In the genomic region with DNA sequence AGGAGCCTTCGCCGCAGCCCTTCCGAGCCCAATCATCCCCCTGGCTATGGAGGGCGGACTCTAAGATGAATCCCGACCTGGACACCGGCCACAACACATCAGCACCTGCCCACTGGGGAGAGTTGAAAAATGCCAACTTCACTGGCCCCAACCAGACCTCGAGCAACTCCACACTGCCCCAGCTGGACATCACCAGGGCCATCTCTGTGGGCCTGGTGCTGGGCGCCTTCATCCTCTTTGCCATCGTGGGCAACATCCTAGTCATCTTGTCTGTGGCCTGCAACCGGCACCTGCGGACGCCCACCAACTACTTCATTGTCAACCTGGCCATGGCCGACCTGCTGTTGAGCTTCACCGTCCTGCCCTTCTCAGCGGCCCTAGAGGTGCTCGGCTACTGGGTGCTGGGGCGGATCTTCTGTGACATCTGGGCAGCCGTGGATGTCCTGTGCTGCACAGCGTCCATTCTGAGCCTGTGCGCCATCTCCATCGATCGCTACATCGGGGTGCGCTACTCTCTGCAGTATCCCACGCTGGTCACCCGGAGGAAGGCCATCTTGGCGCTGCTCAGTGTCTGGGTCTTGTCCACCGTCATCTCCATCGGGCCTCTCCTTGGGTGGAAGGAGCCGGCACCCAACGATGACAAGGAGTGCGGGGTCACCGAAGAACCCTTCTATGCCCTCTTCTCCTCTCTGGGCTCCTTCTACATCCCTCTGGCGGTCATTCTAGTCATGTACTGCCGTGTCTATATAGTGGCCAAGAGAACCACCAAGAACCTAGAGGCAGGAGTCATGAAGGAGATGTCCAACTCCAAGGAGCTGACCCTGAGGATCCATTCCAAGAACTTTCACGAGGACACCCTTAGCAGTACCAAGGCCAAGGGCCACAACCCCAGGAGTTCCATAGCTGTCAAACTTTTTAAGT, we compare ENCODE assay signal across 8 cellular contexts. TPM values are rescaled to one million over a fixed set of nuclear protein-coding genes. Genes with fewer than 3 reads are reported as not detected.
A peak's percentile ranks its signal among the peaks of the same experiment; 100 is the strongest.
DNase-seq lines count a peak whose midpoint lies in the region; ATAC-seq and TF ChIP-seq lines count a peak whose summit lies in the region.

No MANE protein-coding gene starts in this region.

- no peak overlapping the region for H3K27ac Mint-ChIP-seq in activated T-cell treated with anti-CD3 and anti-CD28 coated beads, Interleukin-2, amount 50 U/mL, for 72 hours
- no peak overlapping the region for H3K27ac Mint-ChIP-seq in central memory CD8-positive, alpha-beta T cell (ENCODE audit: low read depth)
- H3K27ac Mint-ChIP-seq in memory B cell, result no peak overlapping the region

- TF ChIP-seq CTCF in upper lobe of left lung (IDR thresholded peaks at IDR 0.05), result no peak
- TF ChIP-seq CTCF in foreskin keratinocyte (conservative IDR thresholded peaks at IDR 0.05), result no peak
- TF ChIP-seq CTCF in GM10248 (IDR thresholded peaks at IDR 0.05; ENCODE audit: control extremely low read depth, extremely low read depth, low read depth, missing control alignments), result no peak

- no peaks in the 10 kb centered on the region for H3K36me3 ChIP-seq in upper lobe of left lung

- 91 to 98% methylated on average over 28 to 36 of the region's 36 CpGs for WGBS in upper lobe of left lung, 2 donors

- H3K4me3 ChIP-seq in upper lobe of left lung, result peak overlapping the region in 3 of 4 donors; percentile 49 to 53 (median 50)

- H3K4me3 Mint-ChIP-seq in activated T-cell treated with anti-CD3 and anti-CD28 coated beads, Interleukin-2, amount 50 U/mL, for 72 hours, result peak overlapping the region; percentile 65 to 68
- H3K4me3 Mint-ChIP-seq in central memory CD8-positive, alpha-beta T cell, result peak overlapping the region; percentile 55
- peak overlapping the region; percentile 77 for H3K4me3 Mint-ChIP-seq in memory B cell

- H3K27me3 Mint-ChIP-seq in activated T-cell treated with anti-CD3 and anti-CD28 coated beads, Interleukin-2, amount 50 U/mL, for 72 hours (ENCODE audit: low read depth), result peaks cover 69% of the 10 kb centered on the region
- H3K27me3 Mint-ChIP-seq in central memory CD8-positive, alpha-beta T cell, result peaks cover 89% of the 10 kb centered on the region
- peaks cover 20% of the 10 kb centered on the region for H3K27me3 Mint-ChIP-seq in memory B cell

- POLR2A ChIA-PET in GM10248 (lab: Yijun Ruan, JAX), result no interaction called here

- TF ChIP-seq EP300 in upper lobe of left lung (IDR thresholded peaks at IDR 0.05), result no peak

- no peak for ATAC-seq in activated T-cell treated with anti-CD3 and anti-CD28 coated beads, Interleukin-2, amount 50 U/mL, for 72 hours (replicated peaks in 1 of 2)
- no peak for ATAC-seq in central memory CD8-positive, alpha-beta T cell (replicated peaks; ENCODE audit: extremely low read depth, poor library complexity, severe bottlenecking)
- ATAC-seq in memory B cell (ENCODE audit: low read depth), result no peak
- no peak for ATAC-seq in upper lobe of left lung (ENCODE audit: low FRiP score in 2 of 2)
- ATAC-seq in foreskin keratinocyte, result no peak

- no peaks in the 10 kb centered on the region for H3K4me1 Mint-ChIP-seq in activated T-cell treated with anti-CD3 and anti-CD28 coated beads, Interleukin-2, amount 50 U/mL, for 72 hours (ENCODE audit: low read depth)
- H3K4me1 Mint-ChIP-seq in central memory CD8-positive, alpha-beta T cell, result peaks cover 7% of the 10 kb centered on the region
- peaks cover 6% of the 10 kb centered on the region for H3K4me1 Mint-ChIP-seq in memory B cell

- peaks cover 9 to 15% (median 10%) of the 10 kb centered on the region in 4 donors for H3K4me1 ChIP-seq in upper lobe of left lung
- peaks cover 15% of the 10 kb centered on the region for H3K4me1 ChIP-seq in foreskin keratinocyte

- DNase-seq in activated T-cell treated with anti-CD3 and anti-CD28 coated beads, Interleukin-2, amount 50 U/mL, for 72 hours, result no peak
- DNase-seq in activated T-cell treated with anti-CD3 and anti-CD28 coated beads for 4 hours, result no peak
- DNase-seq in central memory CD8-positive, alpha-beta T cell (ENCODE audit: low spot score in 2 of 2), result no peak
- DNase-seq in memory B cell (ENCODE audit: low spot score in 2 of 2), result no peak
- peak in 1 of 2 donors; percentile 69 for DNase-seq in upper lobe of left lung
- no peak for DNase-seq in foreskin keratinocyte
- DNase-seq in NCI-H2029 treated with DMSO at 0.1 percent for 48 hours (lab: John Stamatoyannopoulos, UW), result no peak
- no peak for DNase-seq in GM10248 (ENCODE audit: extremely low spot score)

- no peaks in the 10 kb centered on the region for H3K9me3 ChIP-seq in upper lobe of left lung

- no peaks in the 10 kb centered on the region for H3K9me3 Mint-ChIP-seq in activated T-cell treated with anti-CD3 and anti-CD28 coated beads, Interleukin-2, amount 50 U/mL, for 72 hours
- H3K9me3 Mint-ChIP-seq in central memory CD8-positive, alpha-beta T cell, result no peaks in the 10 kb centered on the region
- H3K9me3 Mint-ChIP-seq in memory B cell, result no peaks in the 10 kb centered on the region

- no peak for TF ChIP-seq POLR2A in upper lobe of left lung (IDR thresholded peaks at IDR 0.05)

- H3K27me3 ChIP-seq in upper lobe of left lung, result peaks cover 0 to 8% (median 2%) of the 10 kb centered on the region in 4 donors
- peaks cover 44% of the 10 kb centered on the region for H3K27me3 ChIP-seq in foreskin keratinocyte

- CTCF ChIA-PET in GM10248 (lab: Yijun Ruan, JAX), result interaction anchor here (0.6 to 2.5 kb wide), 4 partner anchors 11 to 630 kb away, joined by 3 to 15 read pairs (median 4); no protein-coding TSS in a partner anchor

- H3K36me3 Mint-ChIP-seq in activated T-cell treated with anti-CD3 and anti-CD28 coated beads, Interleukin-2, amount 50 U/mL, for 72 hours (ENCODE audit: insufficient read depth in 2 of 2), result no peaks in the 10 kb centered on the region
- no peaks in the 10 kb centered on the region for H3K36me3 Mint-ChIP-seq in central memory CD8-positive, alpha-beta T cell (ENCODE audit: insufficient read depth)
- no peaks in the 10 kb centered on the region for H3K36me3 Mint-ChIP-seq in memory B cell

- H3K27ac ChIP-seq in upper lobe of left lung (peak overlapping the region; percentile 58 to 84 (median 66)), foreskin keratinocyte (no peak overlapping the region)

RNA-seq across cellular contexts. Expression of a gene that starts 0.8 kb away (rescaled TPM):
- total RNA-seq in activated T-cell treated with anti-CD3 and anti-CD28 coated beads, Interleukin-2, amount 50 U/mL, for 72 hours, result not detected
- total RNA-seq in upper lobe of left lung, result 1 to 10 TPM; 3.4 to 9.9 (median 5.9) TPM
- 0.11 TPM in 1 of 2 replicates, not detected in the other for total RNA-seq in foreskin keratinocyte
- polyA plus RNA-seq in foreskin keratinocyte, result 0.07 TPM in 1 of 2 replicates, not detected in the other
